2 cellular contexts compared by ENCODE assay signal in the genomic region with DNA sequence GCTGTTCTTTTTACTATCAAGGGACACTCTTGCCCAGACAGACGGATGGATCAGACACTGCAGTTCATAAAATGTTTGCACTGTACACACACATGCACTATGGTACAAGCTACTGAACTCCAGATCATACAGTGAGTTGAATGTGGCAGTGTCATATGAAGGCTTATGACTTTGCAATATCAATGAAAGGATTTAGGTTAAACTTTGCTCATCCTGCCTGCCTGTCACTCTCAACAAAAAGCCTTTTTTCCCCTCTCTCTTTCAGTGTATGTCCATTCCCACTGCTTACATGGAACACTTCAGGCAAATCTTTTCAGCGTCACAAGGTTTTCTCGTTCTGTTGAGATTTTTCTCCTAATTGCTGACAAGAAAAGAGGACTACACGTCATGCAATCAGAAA.
TF ChIP-seq lines count a peak whose summit lies in the region.

No MANE protein-coding gene starts in this region.

TF ChIP-seq in HepG2, 621 proteins besides CTCF, POLR2A, EP300 and RAD21:
- no peak for TF ChIP-seq ZNF841 (CRISPR knock-in tag; IDR thresholded peaks at IDR 0.05; ENCODE audit: borderline replicate concordance)
- TF ChIP-seq CREB1 (IDR thresholded peaks at IDR 0.05) = 0 out of 2 replicates have a peak, but pooled peaks have one; percentile 10
- TF ChIP-seq CREB1 (CRISPR knock-in tag; IDR thresholded peaks at IDR 0.05) = no peak

TF ChIP-seq in H1, 55 proteins besides CTCF, POLR2A, EP300 and RAD21:
- TF ChIP-seq, protein P1, sequence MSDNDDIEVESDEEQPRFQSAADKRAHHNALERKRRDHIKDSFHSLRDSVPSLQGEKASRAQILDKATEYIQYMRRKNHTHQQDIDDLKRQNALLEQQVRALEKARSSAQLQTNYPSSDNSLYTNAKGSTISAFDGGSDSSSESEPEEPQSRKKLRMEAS (IDR thresholded peaks at IDR 0.05) = no peak
- TF ChIP-seq CBX8 (IDR thresholded peaks at IDR 0.05; ENCODE audit: borderline replicate concordance, low read depth, low read length) (no peak), SP2 (IDR thresholded peaks at IDR 0.05; ENCODE audit: low read length) (no peak), TEAD4 (IDR thresholded peaks at IDR 0.05; ENCODE audit: low read depth, low read length) (no peak), EGR1 (IDR thresholded peaks at IDR 0.05; ENCODE audit: borderline replicate concordance, low read depth, low read length) (no peak), CHD7 (IDR thresholded peaks at IDR 0.05; ENCODE audit: insufficient replicate concordance, low read length) (no peak)
